Comparison of ENCODE assay signal across 27 cellular contexts in genomic region chr2:72956936-72957335, GRCh38. TPM values are rescaled to one million over a fixed set of nuclear protein-coding genes. Genes with fewer than 3 reads are reported as not detected.
DNase-seq lines count a peak whose midpoint lies in the region; ATAC-seq and TF ChIP-seq lines count a peak whose summit lies in the region.
"Had no signal": no experiment of that assay in that cellular context is flagged by ENCODE, and none has a peak within 500 bp of the region (broad histone marks: within the 10 kb centered on the region; RNA-seq: fewer than 3 reads in every experiment).

No MANE protein-coding gene starts in this region.

- H3K9me3 ChIP-seq in Loucy (ENCODE audit: insufficient read depth, low read depth, low read length) (no peaks in the 10 kb centered on the region), neuronal stem cell (replicated peaks in 1 of 2; ENCODE audit: control insufficient read depth in 2 of 2, insufficient read depth in 1 of 2, low read depth in 1 of 2, low read length in 2 of 2) (peaks cover 0 to 6% of the 10 kb centered on the region in 2 donors)
- no peaks in the 10 kb centered on the region for H3K9me3 ChIP-seq in CD8-positive, alpha-beta T cell (ENCODE audit: low read length)
- H3K9me3 ChIP-seq: body of pancreas, spleen, thoracic aorta had no signal

- no CpG with 5 or more reads among the region's 3 CpGs for WGBS in neuronal stem cell (ENCODE audit: extremely low coverage in 2 of 2, insufficient read length in 2 of 2, insufficient replicate concordance in 1 of 2), 2 donors

- no peaks in the 10 kb centered on the region for H3K27me3 Mint-ChIP-seq in T-helper 2 cell treated with Interferon-gamma antibody and Interleukin-4, amounts not matched to agents 5 μg/mL and 100 μg/mL, for 36 hours (ENCODE audit: low read depth)
- H3K27me3 Mint-ChIP-seq in CD8-positive, alpha-beta T cell (ENCODE audit: low read depth): no peaks in the 10 kb centered on the region
- H3K27me3 Mint-ChIP-seq: T-cell had no signal

- H3K9me3 Mint-ChIP-seq in T-helper 2 cell treated with Interferon-gamma antibody and Interleukin-4, amounts not matched to agents 5 μg/mL and 100 μg/mL, for 36 hours: no peaks in the 10 kb centered on the region
- no peaks in the 10 kb centered on the region for H3K9me3 Mint-ChIP-seq in CD8-positive, alpha-beta T cell
- H3K9me3 Mint-ChIP-seq: T-cell had no signal

- H3K36me3 ChIP-seq in Loucy (ENCODE audit: insufficient read depth, low read length) (no peaks in the 10 kb centered on the region), neuronal stem cell (replicated peaks in 1 of 2; ENCODE audit: control insufficient read depth in 2 of 2, insufficient read depth in 2 of 2, low read length in 2 of 2) (no peaks in the 10 kb centered on the region)
- H3K36me3 ChIP-seq in CD8-positive, alpha-beta T cell (ENCODE audit: insufficient read depth, low read length): no peaks in the 10 kb centered on the region
- H3K36me3 ChIP-seq: thoracic aorta had no signal

- H3K4ac ChIP-seq in neuronal stem cell (ENCODE audit: low read length): no peak overlapping the region

- H2BK5ac ChIP-seq in neuronal stem cell (ENCODE audit: low read length): no peak overlapping the region

- peak overlapping the region; percentile 32 for H2BK120ac ChIP-seq in neuronal stem cell (ENCODE audit: low read depth, low read length)

- intact Hi-C loops in CD8-positive, alpha-beta T cell (cut with DNase I, micrococcal nuclease): no loop called here

- H2BK12ac ChIP-seq in neuronal stem cell (ENCODE audit: low read length): peak overlapping the region; percentile 47

- H3K4me2 ChIP-seq in Loucy (ENCODE audit: low read depth, low read length, poor library complexity, severe bottlenecking): peak overlapping the region; percentile 93
- no peak overlapping the region for H3K4me2 ChIP-seq in neuronal stem cell (ENCODE audit: insufficient read depth, low read length, poor library complexity, severe bottlenecking)

- H3K27ac ChIP-seq in neuronal stem cell (replicated peaks; ENCODE audit: low read length): no peak overlapping the region
- no peak overlapping the region for H3K27ac ChIP-seq in CD8-positive, alpha-beta T cell (ENCODE audit: low read depth, low read length)
- H3K27ac ChIP-seq: 22Rv1, body of pancreas, spleen, thoracic aorta had no signal

- no peak overlapping the region for H3K14ac ChIP-seq in neuronal stem cell (ENCODE audit: low read length)

- H3K36me3 Mint-ChIP-seq in T-helper 2 cell treated with Interferon-gamma antibody and Interleukin-4, amounts not matched to agents 5 μg/mL and 100 μg/mL, for 36 hours (ENCODE audit: low read depth): peaks cover 6% of the 10 kb centered on the region
- H3K36me3 Mint-ChIP-seq in CD8-positive, alpha-beta T cell: peaks cover 15% of the 10 kb centered on the region

- H2BK15ac ChIP-seq in neuronal stem cell (ENCODE audit: low read length): no peak overlapping the region

- H3K4me3 ChIP-seq in Loucy (ENCODE audit: low read length, poor library complexity, severe bottlenecking) (peak overlapping the region; percentile 86), neuronal stem cell (ENCODE audit: low read length in 2 of 2) (no peak overlapping the region)
- no peak overlapping the region for H3K4me3 ChIP-seq in CD8-positive, alpha-beta T cell (ENCODE audit: low read depth, low read length)
- H3K4me3 ChIP-seq: body of pancreas, spleen, thoracic aorta had no signal

- H3K9me2 ChIP-seq in Loucy (replicated peaks; ENCODE audit: low read depth, low read length): no peaks in the 10 kb centered on the region

- no peaks in the 10 kb centered on the region for H3F3A ChIP-seq in Loucy (ENCODE audit: low read depth)

- H3K9ac ChIP-seq in Loucy (ENCODE audit: low read depth, low read length, poor library complexity, severe bottlenecking) (no peak overlapping the region), neuronal stem cell (ENCODE audit: low read depth, low read length, poor library complexity) (no peak overlapping the region)

- peaks cover 34% of the 10 kb centered on the region for H3K4me1 Mint-ChIP-seq in T-helper 2 cell treated with Interferon-gamma antibody and Interleukin-4, amounts not matched to agents 5 μg/mL and 100 μg/mL, for 36 hours (ENCODE audit: low read depth)
- peaks cover 18% of the 10 kb centered on the region for H3K4me1 Mint-ChIP-seq in CD8-positive, alpha-beta T cell (ENCODE audit: low read depth)

- H4K91ac ChIP-seq in neuronal stem cell (ENCODE audit: low read depth, low read length, poor library complexity): no peak overlapping the region

- H2AK5ac ChIP-seq in neuronal stem cell (ENCODE audit: low read depth, low read length): peak overlapping the region; percentile 40

- no peak overlapping the region for H3K27ac Mint-ChIP-seq in T-helper 2 cell treated with Interferon-gamma antibody and Interleukin-4, amounts not matched to agents 5 μg/mL and 100 μg/mL, for 36 hours
- no peak overlapping the region for H3K27ac Mint-ChIP-seq in CD8-positive, alpha-beta T cell
- H3K27ac Mint-ChIP-seq: T-cell had no signal

- no peak overlapping the region for H3K23ac ChIP-seq in neuronal stem cell (ENCODE audit: low read depth, low read length, poor library complexity)

- peaks cover 22% of the 10 kb centered on the region for H4K20me1 ChIP-seq in Loucy (ENCODE audit: insufficient read depth, low read length, poor library complexity, severe bottlenecking)

- H4K8ac ChIP-seq in neuronal stem cell (ENCODE audit: low read depth, low read length): no peak overlapping the region

- H3K79me2 ChIP-seq in Loucy (ENCODE audit: insufficient read depth, low read length): peaks cover 47% of the 10 kb centered on the region

- H3K27me3 ChIP-seq in Loucy (ENCODE audit: insufficient read depth, low read length, poor library complexity, severe bottlenecking) (no peaks in the 10 kb centered on the region), neuronal stem cell (ENCODE audit: control insufficient read depth in 3 of 3, insufficient read depth in 3 of 3, low read depth in 1 of 3, low read length in 3 of 3) (peaks cover 0 to 42% (median 0%) of the 10 kb centered on the region in 3 experiments)
- no peaks in the 10 kb centered on the region for H3K27me3 ChIP-seq in CD8-positive, alpha-beta T cell (ENCODE audit: insufficient read depth, low read length)
- H3K27me3 ChIP-seq: body of pancreas, spleen had no signal

- H2AFZ ChIP-seq in Loucy (ENCODE audit: low read length) (no peak overlapping the region), neuronal stem cell (ENCODE audit: low read length) (no peak overlapping the region)

- POLR2A ChIA-PET in CD8-positive, alpha-beta T cell (lab: Charles Lee): no interaction called here

- peaks cover 48% of the 10 kb centered on the region for H3K4me1 ChIP-seq in Loucy (ENCODE audit: insufficient read depth, low read length, poor library complexity, severe bottlenecking)
- H3K4me1 ChIP-seq in neuronal stem cell (ENCODE audit: control insufficient read depth in 2 of 2, insufficient read depth in 1 of 2, low read depth in 1 of 2, low read length in 2 of 2): peaks cover 6 to 48% of the 10 kb centered on the region in 2 donors
- H3K4me1 ChIP-seq in CD8-positive, alpha-beta T cell (ENCODE audit: insufficient read depth, low read length): peaks cover 17% of the 10 kb centered on the region
- H3K4me1 ChIP-seq: body of pancreas had no signal

- H3K4me3 Mint-ChIP-seq in T-helper 2 cell treated with Interferon-gamma antibody and Interleukin-4, amounts not matched to agents 5 μg/mL and 100 μg/mL, for 36 hours: peak overlapping the region; percentile 23
- no peak overlapping the region for H3K4me3 Mint-ChIP-seq in CD8-positive, alpha-beta T cell
- H3K4me3 Mint-ChIP-seq: T-cell had no signal

- CTCF ChIA-PET in CD8-positive, alpha-beta T cell (lab: Charles Lee): no interaction called here

- no peaks in the 10 kb centered on the region for H3K79me1 ChIP-seq in neuronal stem cell (ENCODE audit: low read depth, low read length)

- no peak for DNase-seq in T-helper 2 cell treated with Interferon-gamma antibody and Interleukin-4, amounts not matched to agents 5 μg/mL and 100 μg/mL, for 36 hours (ENCODE audit: low spot score)
- DNase-seq in T-helper 2 cell (no peak), SKM-1 treated with dmso at 0.1 percent for 144 hours (lab: John Stamatoyannopoulos, UW; ENCODE audit: unreplicated experiment) (peak; percentile 35), neuronal stem cell (ENCODE audit: low spot score) (no peak), GM10266 (ENCODE audit: extremely low spot score) (no peak)
- DNase-seq in CD8-positive, alpha-beta T cell: no peak
- DNase-seq: activated CD4-positive, alpha-beta T cell treated with anti-CD3 and anti-CD28 coated beads, Interleukin-2, amount 50 U/mL, for 1 hour; AML-193; effector CD8-positive, alpha-beta T cell; EL; foreskin melanocyte; GOT3; islet precursor cell; NCI-H1436; NCI-H524 treated with DMSO at 0.1 percent for 48 hours; occipital lobe; spleen; stimulated activated CD4-positive, alpha-beta T cell treated with anti-CD3 and anti-CD28 coated beads, Interleukin-4, amount 100 ng/mL, for 1 hour; stimulated activated naive CD4-positive, alpha-beta T cell treated with Interleukin-2 at 50 U/mL for 16 hours; T-cell had no signal

- no peak for TF ChIP-seq CTCF in Loucy (conservative IDR thresholded peaks at IDR 0.05; ENCODE audit: low read length)
- no peak for TF ChIP-seq CTCF in CD8-positive, alpha-beta T cell (IDR thresholded peaks at IDR 0.05)
- no peak for TF ChIP-seq CTCF in GM10266 (IDR thresholded peaks at IDR 0.05; ENCODE audit: control insufficient read depth, insufficient read depth, low read depth, missing control alignments)

- ATAC-seq in CD8-positive, alpha-beta T cell: no peak
- ATAC-seq in HG02885 (IDR thresholded peaks at IDR 0.05; ENCODE audit: poor library complexity, unreplicated experiment): no peak
- ATAC-seq: body of pancreas, esophagus mucosa, T-cell had no signal

- peak overlapping the region; percentile 88 for H3K18ac ChIP-seq in neuronal stem cell (ENCODE audit: low read length)

RNA-seq across cellular contexts. Expression of gene EMX1, which starts 39.6 kb away (rescaled TPM):
- 29.5 TPM for polyA plus RNA-seq in neuronal stem cell (2013, experiment 1 of 2)
- polyA plus RNA-seq in neuronal stem cell (2013, experiment 2 of 2): 28.8 TPM
- total RNA-seq in CD8-positive, alpha-beta T cell: not detected
- total RNA-seq: esophagus mucosa, lung microvascular endothelial cell, spleen, T-cell, thoracic aorta had no signal
- polyA plus RNA-seq: spleen had no signal
